Comparison of ENCODE assay signal across 1 cellular context in the genomic region with DNA sequence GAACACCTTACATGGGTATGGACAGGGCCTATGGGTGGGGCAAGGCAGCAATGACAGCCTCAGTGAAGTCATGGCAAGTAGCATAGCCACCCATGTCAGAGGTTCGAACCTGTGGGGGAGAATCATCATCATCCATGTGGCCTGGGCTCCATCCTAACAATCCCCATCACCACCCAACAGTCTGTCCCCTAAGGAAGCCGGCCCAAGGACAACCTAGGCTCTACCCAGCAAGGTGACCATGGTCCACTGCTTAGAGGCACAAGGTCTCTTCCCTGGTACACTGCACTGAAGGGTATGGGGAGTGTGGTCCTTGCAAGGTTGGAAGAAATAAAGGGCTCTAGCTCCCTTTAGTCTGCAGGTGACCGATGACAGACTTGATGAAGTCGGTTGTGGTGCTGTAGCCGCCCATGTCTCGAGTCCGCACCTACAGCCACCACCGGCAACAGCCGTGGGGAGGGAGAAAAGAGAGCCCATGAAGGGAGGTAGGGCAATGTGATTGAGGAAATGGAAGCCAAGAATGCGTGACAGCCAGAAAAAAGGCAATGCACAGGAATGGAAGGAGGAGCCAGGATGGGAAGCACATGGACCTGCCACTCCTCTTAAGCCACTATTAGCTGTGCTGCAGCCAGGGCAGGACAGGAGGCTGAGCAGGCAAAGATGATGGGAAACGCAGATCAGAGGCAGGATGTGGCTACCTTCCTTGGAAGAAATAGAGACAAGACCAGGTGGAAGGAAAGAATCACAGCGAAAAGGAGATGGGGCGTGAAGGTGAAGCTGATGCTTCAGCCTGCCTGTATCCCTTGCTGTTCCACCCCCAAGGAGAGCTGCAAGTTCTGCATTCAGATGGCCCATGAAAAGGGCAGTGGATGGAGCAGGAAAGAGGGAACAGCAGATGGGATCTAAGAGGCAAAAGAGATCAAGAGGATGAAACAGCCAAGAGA.
TF ChIP-seq lines count a peak whose summit lies in the region.

No MANE protein-coding gene starts in this region.

TF ChIP-seq in K562, 482 proteins besides CTCF, POLR2A, EP300 and RAD21:
- TF ChIP-seq, protein P1, sequence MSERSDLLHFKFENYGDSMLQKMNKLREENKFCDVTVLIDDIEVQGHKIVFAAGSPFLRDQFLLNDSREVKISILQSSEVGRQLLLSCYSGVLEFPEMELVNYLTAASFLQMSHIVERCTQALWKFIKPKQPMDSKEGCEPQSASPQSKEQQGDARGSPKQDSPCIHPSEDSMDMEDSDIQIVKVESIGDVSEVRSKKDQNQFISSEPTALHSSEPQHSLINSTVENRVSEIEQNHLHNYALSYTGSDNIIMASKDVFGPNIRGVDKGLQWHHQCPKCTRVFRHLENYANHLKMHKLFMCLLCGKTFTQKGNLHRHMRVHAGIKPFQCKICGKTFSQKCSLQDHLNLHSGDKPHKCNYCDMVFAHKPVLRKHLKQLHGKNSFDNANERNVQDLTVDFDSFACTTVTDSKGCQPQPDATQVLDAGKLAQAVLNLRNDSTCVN (CRISPR knock-in tag; IDR thresholded peaks at IDR 0.05): peak; percentile 58; the same call in 1 of the 2 replicates
- TF ChIP-seq PML (IDR thresholded peaks at IDR 0.05; ENCODE audit: low read length) (peak; percentile 51; the same call in 1 of the 2 replicates), PPARD (CRISPR knock-in tag; IDR thresholded peaks at IDR 0.05) (no peak), NCOR1 (IDR thresholded peaks at IDR 0.05) (peak; percentile 17; the same call in 1 of the 2 replicates), ATF1 (CRISPR knock-in tag; IDR thresholded peaks at IDR 0.05) (no peak), ATF1 (tag; IDR thresholded peaks at IDR 0.05) (no peak), SIRT6 (IDR thresholded peaks at IDR 0.05; ENCODE audit: low read depth, low read length) (peak; percentile 43), POLR2B (IDR thresholded peaks at IDR 0.05; ENCODE audit: low read depth, partially characterized antibody) (peak; percentile 64), POLR2AphosphoS2 (IDR thresholded peaks at IDR 0.05; ENCODE audit: low read length) (0 out of 2 replicates have a peak, but pooled peaks have one; percentile 91), SUPT5H (IDR thresholded peaks at IDR 0.05) (peak; percentile 88), SIN3A (IDR thresholded peaks at IDR 0.05; ENCODE audit: borderline replicate concordance in 2 of 2, control insufficient read depth in 1 of 2, low read depth in 2 of 2, low read length in 2 of 2) (0 out of 4 replicates have a peak, but pooled peaks of 1 of the 2 experiments have one; percentile 47), RBFOX2 (IDR thresholded peaks at IDR 0.05; ENCODE audit: low read depth, low read length) (0 out of 2 replicates have a peak, but pooled peaks have one; percentile 13)
- TF ChIP-seq, protein P2, sequence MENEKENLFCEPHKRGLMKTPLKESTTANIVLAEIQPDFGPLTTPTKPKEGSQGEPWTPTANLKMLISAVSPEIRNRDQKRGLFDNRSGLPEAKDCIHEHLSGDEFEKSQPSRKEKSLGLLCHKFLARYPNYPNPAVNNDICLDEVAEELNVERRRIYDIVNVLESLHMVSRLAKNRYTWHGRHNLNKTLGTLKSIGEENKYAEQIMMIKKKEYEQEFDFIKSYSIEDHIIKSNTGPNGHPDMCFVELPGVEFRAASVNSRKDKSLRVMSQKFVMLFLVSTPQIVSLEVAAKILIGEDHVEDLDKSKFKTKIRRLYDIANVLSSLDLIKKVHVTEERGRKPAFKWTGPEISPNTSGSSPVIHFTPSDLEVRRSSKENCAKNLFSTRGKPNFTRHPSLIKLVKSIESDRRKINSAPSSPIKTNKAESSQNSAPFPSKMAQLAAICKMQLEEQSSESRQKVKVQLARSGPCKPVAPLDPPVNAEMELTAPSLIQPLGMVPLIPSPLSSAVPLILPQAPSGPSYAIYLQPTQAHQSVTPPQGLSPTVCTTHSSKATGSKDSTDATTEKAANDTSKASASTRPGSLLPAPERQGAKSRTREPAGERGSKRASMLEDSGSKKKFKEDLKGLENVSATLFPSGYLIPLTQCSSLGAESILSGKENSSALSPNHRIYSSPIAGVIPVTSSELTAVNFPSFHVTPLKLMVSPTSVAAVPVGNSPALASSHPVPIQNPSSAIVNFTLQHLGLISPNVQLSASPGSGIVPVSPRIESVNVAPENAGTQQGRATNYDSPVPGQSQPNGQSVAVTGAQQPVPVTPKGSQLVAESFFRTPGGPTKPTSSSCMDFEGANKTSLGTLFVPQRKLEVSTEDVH (IDR thresholded peaks at IDR 0.05; ENCODE audit: low read depth, partially characterized antibody): peak; percentile 52
- TF ChIP-seq, protein P3, sequence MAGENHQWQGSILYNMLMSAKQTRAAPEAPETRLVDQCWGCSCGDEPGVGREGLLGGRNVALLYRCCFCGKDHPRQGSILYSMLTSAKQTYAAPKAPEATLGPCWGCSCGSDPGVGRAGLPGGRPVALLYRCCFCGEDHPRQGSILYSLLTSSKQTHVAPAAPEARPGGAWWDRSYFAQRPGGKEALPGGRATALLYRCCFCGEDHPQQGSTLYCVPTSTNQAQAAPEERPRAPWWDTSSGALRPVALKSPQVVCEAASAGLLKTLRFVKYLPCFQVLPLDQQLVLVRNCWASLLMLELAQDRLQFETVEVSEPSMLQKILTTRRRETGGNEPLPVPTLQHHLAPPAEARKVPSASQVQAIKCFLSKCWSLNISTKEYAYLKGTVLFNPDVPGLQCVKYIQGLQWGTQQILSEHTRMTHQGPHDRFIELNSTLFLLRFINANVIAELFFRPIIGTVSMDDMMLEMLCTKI (IDR thresholded peaks at IDR 0.05; ENCODE audit: partially characterized antibody): no peak
- TF ChIP-seq, protein P4, sequence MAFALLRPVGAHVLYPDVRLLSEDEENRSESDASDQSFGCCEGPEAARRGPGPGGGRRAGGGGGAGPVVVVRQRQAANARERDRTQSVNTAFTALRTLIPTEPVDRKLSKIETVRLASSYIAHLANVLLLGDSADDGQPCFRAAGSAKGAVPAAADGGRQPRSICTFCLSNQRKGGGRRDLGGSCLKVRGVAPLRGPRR (CRISPR knock-in tag; IDR thresholded peaks at IDR 0.05): no peak
- TF ChIP-seq, protein P5, sequence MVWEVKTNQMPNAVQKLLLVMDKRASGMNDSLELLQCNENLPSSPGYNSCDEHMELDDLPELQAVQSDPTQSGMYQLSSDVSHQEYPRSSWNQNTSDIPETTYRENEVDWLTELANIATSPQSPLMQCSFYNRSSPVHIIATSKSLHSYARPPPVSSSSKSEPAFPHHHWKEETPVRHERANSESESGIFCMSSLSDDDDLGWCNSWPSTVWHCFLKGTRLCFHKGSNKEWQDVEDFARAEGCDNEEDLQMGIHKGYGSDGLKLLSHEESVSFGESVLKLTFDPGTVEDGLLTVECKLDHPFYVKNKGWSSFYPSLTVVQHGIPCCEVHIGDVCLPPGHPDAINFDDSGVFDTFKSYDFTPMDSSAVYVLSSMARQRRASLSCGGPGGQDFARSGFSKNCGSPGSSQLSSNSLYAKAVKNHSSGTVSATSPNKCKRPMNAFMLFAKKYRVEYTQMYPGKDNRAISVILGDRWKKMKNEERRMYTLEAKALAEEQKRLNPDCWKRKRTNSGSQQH (CRISPR knock-in tag; IDR thresholded peaks at IDR 0.05): 0 out of 2 replicates have a peak, but pooled peaks have one; percentile 46
- TF ChIP-seq, protein P6, sequence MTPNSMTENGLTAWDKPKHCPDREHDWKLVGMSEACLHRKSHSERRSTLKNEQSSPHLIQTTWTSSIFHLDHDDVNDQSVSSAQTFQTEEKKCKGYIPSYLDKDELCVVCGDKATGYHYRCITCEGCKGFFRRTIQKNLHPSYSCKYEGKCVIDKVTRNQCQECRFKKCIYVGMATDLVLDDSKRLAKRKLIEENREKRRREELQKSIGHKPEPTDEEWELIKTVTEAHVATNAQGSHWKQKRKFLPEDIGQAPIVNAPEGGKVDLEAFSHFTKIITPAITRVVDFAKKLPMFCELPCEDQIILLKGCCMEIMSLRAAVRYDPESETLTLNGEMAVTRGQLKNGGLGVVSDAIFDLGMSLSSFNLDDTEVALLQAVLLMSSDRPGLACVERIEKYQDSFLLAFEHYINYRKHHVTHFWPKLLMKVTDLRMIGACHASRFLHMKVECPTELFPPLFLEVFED (CRISPR knock-in tag; conservative IDR thresholded peaks at IDR 0.05): 0 out of 2 replicates have a peak, but pooled peaks have one; percentile 45
